Comparison of ENCODE assay signal across 2 cellular contexts in the genomic region with DNA sequence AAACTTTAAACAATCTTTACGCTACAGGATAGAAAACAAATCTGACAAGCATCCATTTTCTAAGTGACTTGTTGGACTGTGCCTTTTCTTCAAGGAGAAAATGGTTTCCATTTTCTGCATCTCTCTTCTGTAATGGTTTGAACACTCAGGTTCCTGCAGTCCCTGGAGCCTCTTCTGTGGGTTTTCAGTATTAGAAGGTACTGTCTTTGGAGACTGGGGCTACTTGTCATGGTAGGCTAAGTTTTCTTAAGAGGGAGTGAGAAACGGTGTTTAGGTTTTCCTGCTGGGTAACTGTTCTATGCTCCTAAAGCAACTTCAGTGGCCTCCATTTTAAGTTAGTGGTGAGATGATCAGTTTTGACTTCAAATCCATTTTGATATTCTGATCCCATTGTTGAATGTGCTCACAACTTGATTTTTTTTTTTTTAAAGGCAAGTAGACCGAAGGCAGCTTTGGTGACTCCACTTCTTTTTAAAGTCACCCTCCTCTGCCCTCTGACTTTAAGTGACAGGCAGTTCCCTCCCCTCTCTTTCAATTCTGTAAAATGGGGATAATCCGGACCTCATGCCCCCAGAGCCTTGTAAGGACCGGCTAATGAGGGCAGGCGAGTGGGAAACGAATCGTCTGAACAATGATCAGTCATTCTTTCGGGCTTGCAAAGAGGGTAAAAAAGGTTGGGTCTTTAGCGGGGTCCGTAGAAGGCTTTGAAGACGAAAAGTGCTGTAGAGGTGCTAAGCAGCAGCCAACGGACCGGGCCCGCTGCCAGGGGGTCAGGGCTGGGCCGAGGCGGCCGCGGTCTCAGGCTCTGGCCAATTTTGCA.
TF ChIP-seq lines count a peak whose summit lies in the region.

No MANE protein-coding gene starts in this region.

TF ChIP-seq in GM12891, 5 proteins besides CTCF, POLR2A, EP300 and RAD21 (continued from another document):
- TF ChIP-seq POLR2AphosphoS5 (IDR thresholded peaks at IDR 0.05; ENCODE audit: low read depth, low read length): no peak
- TF ChIP-seq TAF1 (IDR thresholded peaks at IDR 0.05; ENCODE audit: low read depth, low read length): no peak
- no peak for TF ChIP-seq PAX5 (IDR thresholded peaks at IDR 0.05; ENCODE audit: insufficient read depth, low read length, severe bottlenecking)

TF ChIP-seq in H1, 55 proteins besides CTCF, POLR2A, EP300 and RAD21 (continued from another document):
- TF ChIP-seq HDAC2 (IDR thresholded peaks at IDR 0.05; ENCODE audit: borderline replicate concordance in 1 of 2, low read depth in 2 of 2, low read length in 2 of 2): 0 out of 4 replicates have a peak, but pooled peaks of 1 of the 2 experiments have one; percentile 10
- 0 out of 2 replicates have a peak, but pooled peaks have one; percentile 15 for TF ChIP-seq YY1 (IDR thresholded peaks at IDR 0.05; ENCODE audit: low read depth, low read length)
